Comparison of ENCODE assay signal across 1 cellular context in the genomic region with DNA sequence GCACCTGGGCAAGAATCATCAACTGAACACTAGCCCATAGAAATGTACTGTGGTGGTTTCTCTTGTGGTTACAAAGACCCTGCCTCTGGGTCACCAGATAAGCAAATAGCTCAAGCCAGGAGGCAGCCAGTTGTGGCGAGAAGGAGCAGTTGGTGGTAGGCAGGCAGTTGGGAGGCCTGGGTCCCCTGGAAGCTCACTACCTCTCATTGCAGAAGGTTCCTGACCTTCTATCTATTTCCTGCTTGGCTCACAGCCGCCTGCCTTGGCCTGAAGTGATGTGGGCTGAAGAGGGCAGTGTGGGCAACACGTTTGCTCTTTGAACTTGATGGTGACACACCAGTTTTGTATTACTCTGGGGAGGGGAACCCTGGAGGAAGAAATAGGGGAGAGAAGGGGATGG.
A peak's percentile ranks its signal among the peaks of the same experiment; 100 is the strongest.
TF ChIP-seq lines count a peak whose summit lies in the region.

No MANE protein-coding gene starts in this region.

TF ChIP-seq in HepG2, 621 proteins besides CTCF, POLR2A, EP300 and RAD21 (continued from another document and continues in another):
- TF ChIP-seq, protein P1, sequence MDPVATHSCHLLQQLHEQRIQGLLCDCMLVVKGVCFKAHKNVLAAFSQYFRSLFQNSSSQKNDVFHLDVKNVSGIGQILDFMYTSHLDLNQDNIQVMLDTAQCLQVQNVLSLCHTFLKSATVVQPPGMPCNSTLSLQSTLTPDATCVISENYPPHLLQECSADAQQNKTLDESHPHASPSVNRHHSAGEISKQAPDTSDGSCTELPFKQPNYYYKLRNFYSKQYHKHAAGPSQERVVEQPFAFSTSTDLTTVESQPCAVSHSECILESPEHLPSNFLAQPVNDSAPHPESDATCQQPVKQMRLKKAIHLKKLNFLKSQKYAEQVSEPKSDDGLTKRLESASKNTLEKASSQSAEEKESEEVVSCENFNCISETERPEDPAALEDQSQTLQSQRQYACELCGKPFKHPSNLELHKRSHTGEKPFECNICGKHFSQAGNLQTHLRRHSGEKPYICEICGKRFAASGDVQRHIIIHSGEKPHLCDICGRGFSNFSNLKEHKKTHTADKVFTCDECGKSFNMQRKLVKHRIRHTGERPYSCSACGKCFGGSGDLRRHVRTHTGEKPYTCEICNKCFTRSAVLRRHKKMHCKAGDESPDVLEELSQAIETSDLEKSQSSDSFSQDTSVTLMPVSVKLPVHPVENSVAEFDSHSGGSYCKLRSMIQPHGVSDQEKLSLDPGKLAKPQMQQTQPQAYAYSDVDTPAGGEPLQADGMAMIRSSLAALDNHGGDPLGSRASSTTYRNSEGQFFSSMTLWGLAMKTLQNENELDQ (CRISPR knock-in tag; IDR thresholded peaks at IDR 0.05; ENCODE audit: borderline replicate concordance) = no peak
- TF ChIP-seq ZNF253 (CRISPR knock-in tag; IDR thresholded peaks at IDR 0.05; ENCODE audit: borderline replicate concordance) = no peak
- TF ChIP-seq BCL6 (CRISPR knock-in tag; IDR thresholded peaks at IDR 0.05) = peak; percentile 32; the same call in 1 of the 2 replicates
- peak; percentile 81 for TF ChIP-seq HNF4A (CRISPR knock-in tag; IDR thresholded peaks at IDR 0.05)
- TF ChIP-seq NR2F1 (CRISPR knock-in tag; IDR thresholded peaks at IDR 0.05) = 0 out of 4 replicates have a peak, but pooled peaks of 1 of the 2 experiments have one; percentile 39
- TF ChIP-seq SPEN (CRISPR knock-in tag; IDR thresholded peaks at IDR 0.05; ENCODE audit: low read depth) = 0 out of 2 replicates have a peak, but pooled peaks have one; percentile 15
- TF ChIP-seq PLRG1 (conservative IDR thresholded peaks at IDR 0.05) = no peak
- no peak for TF ChIP-seq TBP (CRISPR knock-in tag; IDR thresholded peaks at IDR 0.05)
- TF ChIP-seq ZNF441 (CRISPR knock-in tag; IDR thresholded peaks at IDR 0.05; ENCODE audit: borderline replicate concordance) = no peak
- no peak for TF ChIP-seq KMT2B (CRISPR knock-in tag; IDR thresholded peaks at IDR 0.05)
- no peak for TF ChIP-seq ZC3H13 (CRISPR knock-in tag; IDR thresholded peaks at IDR 0.05)
- TF ChIP-seq, protein P2, sequence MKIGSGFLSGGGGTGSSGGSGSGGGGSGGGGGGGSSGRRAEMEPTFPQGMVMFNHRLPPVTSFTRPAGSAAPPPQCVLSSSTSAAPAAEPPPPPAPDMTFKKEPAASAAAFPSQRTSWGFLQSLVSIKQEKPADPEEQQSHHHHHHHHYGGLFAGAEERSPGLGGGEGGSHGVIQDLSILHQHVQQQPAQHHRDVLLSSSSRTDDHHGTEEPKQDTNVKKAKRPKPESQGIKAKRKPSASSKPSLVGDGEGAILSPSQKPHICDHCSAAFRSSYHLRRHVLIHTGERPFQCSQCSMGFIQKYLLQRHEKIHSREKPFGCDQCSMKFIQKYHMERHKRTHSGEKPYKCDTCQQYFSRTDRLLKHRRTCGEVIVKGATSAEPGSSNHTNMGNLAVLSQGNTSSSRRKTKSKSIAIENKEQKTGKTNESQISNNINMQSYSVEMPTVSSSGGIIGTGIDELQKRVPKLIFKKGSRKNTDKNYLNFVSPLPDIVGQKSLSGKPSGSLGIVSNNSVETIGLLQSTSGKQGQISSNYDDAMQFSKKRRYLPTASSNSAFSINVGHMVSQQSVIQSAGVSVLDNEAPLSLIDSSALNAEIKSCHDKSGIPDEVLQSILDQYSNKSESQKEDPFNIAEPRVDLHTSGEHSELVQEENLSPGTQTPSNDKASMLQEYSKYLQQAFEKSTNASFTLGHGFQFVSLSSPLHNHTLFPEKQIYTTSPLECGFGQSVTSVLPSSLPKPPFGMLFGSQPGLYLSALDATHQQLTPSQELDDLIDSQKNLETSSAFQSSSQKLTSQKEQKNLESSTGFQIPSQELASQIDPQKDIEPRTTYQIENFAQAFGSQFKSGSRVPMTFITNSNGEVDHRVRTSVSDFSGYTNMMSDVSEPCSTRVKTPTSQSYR (CRISPR knock-in tag; IDR thresholded peaks at IDR 0.05; ENCODE audit: borderline replicate concordance) = peak; percentile 27; the same call in 1 of the 2 replicates
- TF ChIP-seq, protein P3, sequence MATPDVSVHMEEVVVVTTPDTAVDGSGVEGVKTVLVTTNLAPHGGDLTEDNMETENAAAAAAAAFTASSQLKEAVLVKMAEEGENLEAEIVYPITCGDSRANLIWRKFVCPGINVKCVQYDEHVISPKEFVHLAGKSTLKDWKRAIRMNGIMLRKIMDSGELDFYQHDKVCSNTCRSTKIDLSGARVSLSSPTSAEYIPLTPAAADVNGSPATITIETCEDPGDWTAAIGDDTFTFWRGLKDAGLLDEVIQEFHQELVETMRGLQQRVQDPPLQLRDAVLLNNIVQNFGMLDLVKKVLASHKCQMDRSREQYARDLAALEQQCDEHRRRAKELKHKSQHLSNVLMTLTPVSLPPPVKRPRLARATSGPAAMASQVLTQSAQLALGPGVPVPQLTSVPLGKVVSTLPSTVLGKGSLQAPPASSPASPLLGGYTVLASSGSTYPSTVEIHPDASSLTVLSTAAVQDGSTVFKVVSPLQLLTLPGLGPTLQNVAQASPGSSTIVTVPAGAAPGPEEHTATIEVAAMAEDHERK (CRISPR knock-in tag; IDR thresholded peaks at IDR 0.05; ENCODE audit: low read depth) = no peak
- TF ChIP-seq TCF12 (IDR thresholded peaks at IDR 0.05) = no peak
- no peak for TF ChIP-seq TCF12 (CRISPR knock-in tag; IDR thresholded peaks at IDR 0.05)
- TF ChIP-seq, protein P4, sequence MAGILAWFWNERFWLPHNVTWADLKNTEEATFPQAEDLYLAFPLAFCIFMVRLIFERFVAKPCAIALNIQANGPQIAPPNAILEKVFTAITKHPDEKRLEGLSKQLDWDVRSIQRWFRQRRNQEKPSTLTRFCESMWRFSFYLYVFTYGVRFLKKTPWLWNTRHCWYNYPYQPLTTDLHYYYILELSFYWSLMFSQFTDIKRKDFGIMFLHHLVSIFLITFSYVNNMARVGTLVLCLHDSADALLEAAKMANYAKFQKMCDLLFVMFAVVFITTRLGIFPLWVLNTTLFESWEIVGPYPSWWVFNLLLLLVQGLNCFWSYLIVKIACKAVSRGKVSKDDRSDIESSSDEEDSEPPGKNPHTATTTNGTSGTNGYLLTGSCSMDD (CRISPR knock-in tag; IDR thresholded peaks at IDR 0.05) = no peak
- TF ChIP-seq ATAD3A (CRISPR knock-in tag; IDR thresholded peaks at IDR 0.05) = no peak
- TF ChIP-seq ZNF614 (CRISPR knock-in tag; IDR thresholded peaks at IDR 0.05; ENCODE audit: borderline replicate concordance) = no peak
- TF ChIP-seq, protein P5, sequence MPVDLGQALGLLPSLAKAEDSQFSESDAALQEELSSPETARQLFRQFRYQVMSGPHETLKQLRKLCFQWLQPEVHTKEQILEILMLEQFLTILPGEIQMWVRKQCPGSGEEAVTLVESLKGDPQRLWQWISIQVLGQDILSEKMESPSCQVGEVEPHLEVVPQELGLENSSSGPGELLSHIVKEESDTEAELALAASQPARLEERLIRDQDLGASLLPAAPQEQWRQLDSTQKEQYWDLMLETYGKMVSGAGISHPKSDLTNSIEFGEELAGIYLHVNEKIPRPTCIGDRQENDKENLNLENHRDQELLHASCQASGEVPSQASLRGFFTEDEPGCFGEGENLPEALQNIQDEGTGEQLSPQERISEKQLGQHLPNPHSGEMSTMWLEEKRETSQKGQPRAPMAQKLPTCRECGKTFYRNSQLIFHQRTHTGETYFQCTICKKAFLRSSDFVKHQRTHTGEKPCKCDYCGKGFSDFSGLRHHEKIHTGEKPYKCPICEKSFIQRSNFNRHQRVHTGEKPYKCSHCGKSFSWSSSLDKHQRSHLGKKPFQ (CRISPR knock-in tag; IDR thresholded peaks at IDR 0.05; ENCODE audit: insufficient replicate concordance) = no peak
- no peak for TF ChIP-seq ZNF180 (CRISPR knock-in tag; IDR thresholded peaks at IDR 0.05; ENCODE audit: borderline replicate concordance, low read depth)
- TF ChIP-seq ZNF33B (CRISPR knock-in tag; IDR thresholded peaks at IDR 0.05) = no peak
- TF ChIP-seq KDM5B (CRISPR knock-in tag; IDR thresholded peaks at IDR 0.05; ENCODE audit: borderline replicate concordance) = peak; percentile 25; the same call in 1 of the 2 replicates
- TF ChIP-seq, protein P6, sequence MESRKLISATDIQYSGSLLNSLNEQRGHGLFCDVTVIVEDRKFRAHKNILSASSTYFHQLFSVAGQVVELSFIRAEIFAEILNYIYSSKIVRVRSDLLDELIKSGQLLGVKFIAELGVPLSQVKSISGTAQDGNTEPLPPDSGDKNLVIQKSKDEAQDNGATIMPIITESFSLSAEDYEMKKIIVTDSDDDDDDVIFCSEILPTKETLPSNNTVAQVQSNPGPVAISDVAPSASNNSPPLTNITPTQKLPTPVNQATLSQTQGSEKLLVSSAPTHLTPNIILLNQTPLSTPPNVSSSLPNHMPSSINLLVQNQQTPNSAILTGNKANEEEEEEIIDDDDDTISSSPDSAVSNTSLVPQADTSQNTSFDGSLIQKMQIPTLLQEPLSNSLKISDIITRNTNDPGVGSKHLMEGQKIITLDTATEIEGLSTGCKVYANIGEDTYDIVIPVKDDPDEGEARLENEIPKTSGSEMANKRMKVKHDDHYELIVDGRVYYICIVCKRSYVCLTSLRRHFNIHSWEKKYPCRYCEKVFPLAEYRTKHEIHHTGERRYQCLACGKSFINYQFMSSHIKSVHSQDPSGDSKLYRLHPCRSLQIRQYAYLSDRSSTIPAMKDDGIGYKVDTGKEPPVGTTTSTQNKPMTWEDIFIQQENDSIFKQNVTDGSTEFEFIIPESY (CRISPR knock-in tag; IDR thresholded peaks at IDR 0.05) = no peak
- TF ChIP-seq ZNF12 (CRISPR knock-in tag; IDR thresholded peaks at IDR 0.05) = no peak
- peak; percentile 28; the same call in 1 of the 2 replicates for TF ChIP-seq THAP11 (CRISPR knock-in tag; IDR thresholded peaks at IDR 0.05)
- no peak for TF ChIP-seq PRPF4 (IDR thresholded peaks at IDR 0.05; ENCODE audit: low read depth, low read length, poor library complexity, severe bottlenecking)
- no peak for TF ChIP-seq ZFY (CRISPR knock-in tag; IDR thresholded peaks at IDR 0.05)
- TF ChIP-seq EHMT2 (IDR thresholded peaks at IDR 0.05; ENCODE audit: borderline replicate concordance, low read depth, low read length) = no peak
- no peak for TF ChIP-seq ZNF768 (CRISPR knock-in tag; IDR thresholded peaks at IDR 0.05)
- no peak for TF ChIP-seq RBM39 (IDR thresholded peaks at IDR 0.05; ENCODE audit: low read depth, low read length, poor library complexity, severe bottlenecking)
- TF ChIP-seq, protein P7, sequence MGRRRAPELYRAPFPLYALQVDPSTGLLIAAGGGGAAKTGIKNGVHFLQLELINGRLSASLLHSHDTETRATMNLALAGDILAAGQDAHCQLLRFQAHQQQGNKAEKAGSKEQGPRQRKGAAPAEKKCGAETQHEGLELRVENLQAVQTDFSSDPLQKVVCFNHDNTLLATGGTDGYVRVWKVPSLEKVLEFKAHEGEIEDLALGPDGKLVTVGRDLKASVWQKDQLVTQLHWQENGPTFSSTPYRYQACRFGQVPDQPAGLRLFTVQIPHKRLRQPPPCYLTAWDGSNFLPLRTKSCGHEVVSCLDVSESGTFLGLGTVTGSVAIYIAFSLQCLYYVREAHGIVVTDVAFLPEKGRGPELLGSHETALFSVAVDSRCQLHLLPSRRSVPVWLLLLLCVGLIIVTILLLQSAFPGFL (CRISPR knock-in tag; IDR thresholded peaks at IDR 0.05) = no peak
- no peak for TF ChIP-seq ZNF446 (CRISPR knock-in tag; IDR thresholded peaks at IDR 0.05)
- TF ChIP-seq ZNF329 (CRISPR knock-in tag; IDR thresholded peaks at IDR 0.05; ENCODE audit: low read depth) = no peak
- TF ChIP-seq SMAD1 (CRISPR knock-in tag; IDR thresholded peaks at IDR 0.05; ENCODE audit: borderline replicate concordance, low read depth) = no peak; the same call in 1 of the 2 replicates
- TF ChIP-seq ZNF766 (CRISPR knock-in tag; IDR thresholded peaks at IDR 0.05; ENCODE audit: borderline replicate concordance) = no peak
- TF ChIP-seq, protein P8, sequence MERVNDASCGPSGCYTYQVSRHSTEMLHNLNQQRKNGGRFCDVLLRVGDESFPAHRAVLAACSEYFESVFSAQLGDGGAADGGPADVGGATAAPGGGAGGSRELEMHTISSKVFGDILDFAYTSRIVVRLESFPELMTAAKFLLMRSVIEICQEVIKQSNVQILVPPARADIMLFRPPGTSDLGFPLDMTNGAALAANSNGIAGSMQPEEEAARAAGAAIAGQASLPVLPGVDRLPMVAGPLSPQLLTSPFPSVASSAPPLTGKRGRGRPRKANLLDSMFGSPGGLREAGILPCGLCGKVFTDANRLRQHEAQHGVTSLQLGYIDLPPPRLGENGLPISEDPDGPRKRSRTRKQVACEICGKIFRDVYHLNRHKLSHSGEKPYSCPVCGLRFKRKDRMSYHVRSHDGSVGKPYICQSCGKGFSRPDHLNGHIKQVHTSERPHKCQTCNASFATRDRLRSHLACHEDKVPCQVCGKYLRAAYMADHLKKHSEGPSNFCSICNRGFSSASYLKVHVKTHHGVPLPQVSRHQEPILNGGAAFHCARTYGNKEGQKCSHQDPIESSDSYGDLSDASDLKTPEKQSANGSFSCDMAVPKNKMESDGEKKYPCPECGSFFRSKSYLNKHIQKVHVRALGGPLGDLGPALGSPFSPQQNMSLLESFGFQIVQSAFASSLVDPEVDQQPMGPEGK (CRISPR knock-in tag; IDR thresholded peaks at IDR 0.05) = 0 out of 2 replicates have a peak, but pooled peaks have one; percentile 26
- 0 out of 2 replicates have a peak, but pooled peaks have one; percentile 28 for TF ChIP-seq ZBTB38 (CRISPR knock-in tag; IDR thresholded peaks at IDR 0.05)
- TF ChIP-seq GATAD2A (CRISPR knock-in tag; IDR thresholded peaks at IDR 0.05) = peak; percentile 65
- peak; percentile 70 for TF ChIP-seq FOSL2 (CRISPR knock-in tag; IDR thresholded peaks at IDR 0.05)
- no peak for TF ChIP-seq HNRNPUL1 (IDR thresholded peaks at IDR 0.05; ENCODE audit: low read depth, low read length)
- TF ChIP-seq JUNB (CRISPR knock-in tag; IDR thresholded peaks at IDR 0.05; ENCODE audit: borderline replicate concordance) = no peak
- no peak for TF ChIP-seq ZFYVE20 (CRISPR knock-in tag; IDR thresholded peaks at IDR 0.05; ENCODE audit: borderline replicate concordance, low read depth)
- no peak for TF ChIP-seq KAT2B (IDR thresholded peaks at IDR 0.05; ENCODE audit: borderline replicate concordance, low read depth, low read length)
- no peak for TF ChIP-seq ZNF33A (CRISPR knock-in tag; IDR thresholded peaks at IDR 0.05; ENCODE audit: borderline replicate concordance)
- peak; percentile 42; the same call in 1 of the 2 replicates for TF ChIP-seq RXRB (CRISPR knock-in tag; IDR thresholded peaks at IDR 0.05; ENCODE audit: borderline replicate concordance)
- TF ChIP-seq, protein P9, sequence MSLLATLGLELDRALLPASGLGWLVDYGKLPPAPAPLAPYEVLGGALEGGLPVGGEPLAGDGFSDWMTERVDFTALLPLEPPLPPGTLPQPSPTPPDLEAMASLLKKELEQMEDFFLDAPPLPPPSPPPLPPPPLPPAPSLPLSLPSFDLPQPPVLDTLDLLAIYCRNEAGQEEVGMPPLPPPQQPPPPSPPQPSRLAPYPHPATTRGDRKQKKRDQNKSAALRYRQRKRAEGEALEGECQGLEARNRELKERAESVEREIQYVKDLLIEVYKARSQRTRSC (CRISPR knock-in tag; IDR thresholded peaks at IDR 0.05; ENCODE audit: low read depth) = no peak
- peak; percentile 48; the same call in 1 of the 2 replicates for TF ChIP-seq KDM2A (CRISPR knock-in tag; IDR thresholded peaks at IDR 0.05; ENCODE audit: borderline replicate concordance, low read depth)
- no peak for TF ChIP-seq JUN (CRISPR knock-in tag; IDR thresholded peaks at IDR 0.05)
- TF ChIP-seq, protein P10, sequence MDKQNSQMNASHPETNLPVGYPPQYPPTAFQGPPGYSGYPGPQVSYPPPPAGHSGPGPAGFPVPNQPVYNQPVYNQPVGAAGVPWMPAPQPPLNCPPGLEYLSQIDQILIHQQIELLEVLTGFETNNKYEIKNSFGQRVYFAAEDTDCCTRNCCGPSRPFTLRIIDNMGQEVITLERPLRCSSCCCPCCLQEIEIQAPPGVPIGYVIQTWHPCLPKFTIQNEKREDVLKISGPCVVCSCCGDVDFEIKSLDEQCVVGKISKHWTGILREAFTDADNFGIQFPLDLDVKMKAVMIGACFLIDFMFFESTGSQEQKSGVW (CRISPR knock-in tag; IDR thresholded peaks at IDR 0.05; ENCODE audit: borderline replicate concordance) = no peak
